Comparison of ENCODE assay signal across 16 cellular contexts in genomic region chr14:82313889-82314288, GRCh38.
DNase-seq lines count a peak whose midpoint lies in the region; ATAC-seq and TF ChIP-seq lines count a peak whose summit lies in the region.
"Had no signal": no experiment of that assay in that cellular context is flagged by ENCODE, and none has a peak within 500 bp of the region (broad histone marks: within the 10 kb centered on the region; RNA-seq: fewer than 3 reads in every experiment).

No MANE protein-coding gene starts in this region.

- in situ Hi-C loops in GM13977 (cut with MboI; ENCODE audit: low pct_unique_long_range_greater_than_20kb, low sequenced_read_pairs, unreplicated experiment), result no loop called here

- H3K9me3 ChIP-seq in WERI-Rb-1 (ENCODE audit: severe bottlenecking), result peaks cover 8% of the 10 kb centered on the region
- H3K9me3 ChIP-seq: A549 had no signal

- H3K9me3 Mint-ChIP-seq in stimulated activated naive CD8-positive, alpha-beta T cell treated with anti-CD3 and anti-CD28 coated beads, Interleukin-15, amount 100 ng/mL, for 72 hours, result peaks cover 13 to 33% of the 10 kb centered on the region in 2 donors

- no peaks in the 10 kb centered on the region for H3K27me3 ChIP-seq in WERI-Rb-1 (ENCODE audit: insufficient read depth, low read depth, severe bottlenecking)
- H3K27me3 ChIP-seq: stomach had no signal

- no peaks in the 10 kb centered on the region for H3K4me1 Mint-ChIP-seq in stimulated activated naive CD8-positive, alpha-beta T cell treated with anti-CD3 and anti-CD28 coated beads, Interleukin-15, amount 100 ng/mL, for 72 hours

- H3K4me3 Mint-ChIP-seq in stimulated activated naive CD8-positive, alpha-beta T cell treated with anti-CD3 and anti-CD28 coated beads, Interleukin-15, amount 100 ng/mL, for 72 hours, result no peak overlapping the region
- H3K4me3 Mint-ChIP-seq: activated CD4-positive, alpha-beta memory T cell treated with anti-CD3 and anti-CD28 coated beads for 36 hours had no signal

- H3K27me3 Mint-ChIP-seq in stimulated activated naive CD8-positive, alpha-beta T cell treated with anti-CD3 and anti-CD28 coated beads, Interleukin-15, amount 100 ng/mL, for 72 hours, result no peaks in the 10 kb centered on the region
- H3K27me3 Mint-ChIP-seq: activated CD4-positive, alpha-beta memory T cell treated with anti-CD3 and anti-CD28 coated beads for 36 hours had no signal

- no peak overlapping the region for H3K27ac ChIP-seq in WERI-Rb-1
- H3K27ac ChIP-seq: A549, stomach had no signal

- no peaks in the 10 kb centered on the region for H3K36me3 ChIP-seq in WERI-Rb-1
- H3K36me3 ChIP-seq: stomach had no signal

- TF ChIP-seq CTCF in WERI-Rb-1 (IDR thresholded peaks at IDR 0.05; ENCODE audit: low read depth, low read length) (no peak), GM13977 (IDR thresholded peaks at IDR 0.05; ENCODE audit: extremely low read depth, insufficient read depth, missing control alignments) (no peak)

- no peak overlapping the region for H3K27ac Mint-ChIP-seq in stimulated activated naive CD8-positive, alpha-beta T cell treated with anti-CD3 and anti-CD28 coated beads, Interleukin-15, amount 100 ng/mL, for 72 hours
- H3K27ac Mint-ChIP-seq: activated CD4-positive, alpha-beta memory T cell treated with anti-CD3 and anti-CD28 coated beads for 36 hours had no signal

- no peak overlapping the region for H3K4me3 ChIP-seq in WERI-Rb-1 (ENCODE audit: low read depth, low read length)
- H3K4me3 ChIP-seq: A549, stomach had no signal

- DNase-seq in COLO829 (ENCODE audit: low spot score) (peak; percentile 3), NCI-H1105 treated with DMSO at 0.1 percent for 48 hours (lab: John Stamatoyannopoulos, UW) (peak; percentile 94), NCI-H510A (lab: John Stamatoyannopoulos, UW) (peak; percentile 8), WERI-Rb-1 (peak; percentile 61), glomerular visceral epithelial cell (ENCODE audit: extremely low spot score) (no peak), GM13977 (ENCODE audit: low spot score) (no peak), kidney tubule cell (ENCODE audit: low spot score) (no peak)
- no peak for DNase-seq in stimulated activated naive CD8-positive, alpha-beta T cell treated with anti-CD3 and anti-CD28 coated beads, Interleukin-15, amount 100 ng/mL, for 72 hours
- DNase-seq: activated CD4-positive, alpha-beta memory T cell treated with anti-CD3 and anti-CD28 coated beads for 36 hours; activated T-cell treated with anti-CD3 and anti-CD28 coated beads, Interleukin-2, amount 50 U/mL, for 48 hours; GDM1; head of caudate nucleus; NCI-H226; stomach had no signal

- ATAC-seq in stimulated activated naive CD8-positive, alpha-beta T cell treated with anti-CD3 and anti-CD28 coated beads, Interleukin-15, amount 100 ng/mL, for 72 hours, result no peak
- ATAC-seq: A549, esophagus mucosa had no signal

Comparison
In these comparisons a context has a peak if more than half of its experiments do, and no peak if none do; other contexts are left out.
1. DNase-seq: peak in COLO829 (single experiment), NCI-H1105 treated with DMSO at 0.1 percent for 48 hours (single experiment), NCI-H510A (single experiment) and WERI-Rb-1 (single experiment); none in glomerular visceral epithelial cell (single experiment), GM13977 (single experiment), stimulated activated naive CD8-positive, alpha-beta T cell treated with anti-CD3 and anti-CD28 coated beads, Interleukin-15, amount 100 ng/mL, for 72 hours (0 of 2) and kidney tubule cell (single experiment).